ENCODE assay signal across 8 cellular contexts in genomic region chr7:93902777-93903423, GRCh38. TPM values are rescaled to one million over a fixed set of nuclear protein-coding genes. Genes with fewer than 3 reads are reported as not detected.
A peak's percentile ranks its signal among the peaks of the same experiment; 100 is the strongest.
DNase-seq lines count a peak whose midpoint lies in the region; ATAC-seq, FAIRE-seq and TF ChIP-seq lines count a peak whose summit lies in the region.

No MANE protein-coding gene starts in this region.

- no peaks in the 10 kb centered on the region for H3K9me2 ChIP-seq in HCT116 (ENCODE audit: insufficient read depth)

- no peak overlapping the region for H3K4me3 Mint-ChIP-seq in CD8-positive, alpha-beta memory T cell

- H3K27ac Mint-ChIP-seq in CD8-positive, alpha-beta memory T cell: no peak overlapping the region

- H3K36me3 ChIP-seq in HCT116 (ENCODE audit: control insufficient read depth in 1 of 2, insufficient read depth in 2 of 2, low read length in 2 of 2): no peaks in the 10 kb centered on the region
- no peaks in the 10 kb centered on the region for H3K36me3 ChIP-seq in CD8-positive, alpha-beta memory T cell (ENCODE audit: insufficient read depth, low read length)

- RAD21 ChIA-PET in HCT116 (lab: Charles Lee; ENCODE audit: low non-redundant PET in 1 of 2, low total read pairs in 2 of 2, uncharacterized antibody in 2 of 2, unreplicated experiment in 2 of 2): interaction anchor here in 1 of 2 experiments (1.2 kb wide), 1 partner anchor 185 kb away, joined by 4 read pairs; no protein-coding TSS in a partner anchor

- intact Hi-C loops in HCT116 (cut with micrococcal nuclease): loop anchor here (2.0 to 5.0 kb wide), 3 partner anchors 184 to 374 kb away; no protein-coding TSS in a partner anchor

- no peaks in the 10 kb centered on the region; the same call in 1 of the 2 replicates for H3K27me3 ChIP-seq in HCT116 (ENCODE audit: insufficient read depth, low read length)
- H3K27me3 ChIP-seq in CD8-positive, alpha-beta memory T cell (ENCODE audit: insufficient read depth, low read length, poor library complexity, severe bottlenecking): no peaks in the 10 kb centered on the region

- CTCF ChIA-PET in HCT116 (lab: Charles Lee): interaction anchor here (0.6 to 1.7 kb wide), 11 partner anchors 11 to 386 kb away, joined by 3 to 11 read pairs (median 4); no protein-coding TSS in a partner anchor
- CTCF ChIA-PET in CD8-positive, alpha-beta memory T cell (lab: Charles Lee): no interaction called here

- H3K4me2 ChIP-seq in HCT116 (ENCODE audit: low read length): no peak overlapping the region

- no peaks in the 10 kb centered on the region for H3K4me1 ChIP-seq in HCT116 (ENCODE audit: control insufficient read depth in 1 of 2, insufficient read depth in 2 of 2, low read length in 2 of 2)
- no peaks in the 10 kb centered on the region for H3K4me1 ChIP-seq in CD8-positive, alpha-beta memory T cell (ENCODE audit: insufficient read depth, low read length)

- H3K27ac ChIP-seq in C4-2B (no peak overlapping the region), HCT116 (ENCODE audit: low read depth, low read length) (no peak overlapping the region)
- no peak overlapping the region for H3K27ac ChIP-seq in CD8-positive, alpha-beta memory T cell (ENCODE audit: low read depth, low read length)

- POLR2A ChIA-PET in HCT116 (lab: Charles Lee): no interaction called here
- POLR2A ChIA-PET in CD8-positive, alpha-beta memory T cell (lab: Charles Lee): no interaction called here

- no peak for FAIRE-seq in frontal cortex (lab: Jason Lieb, UNC)

- H3K4me3 ChIP-seq in HCT116 (replicated peaks in 1 of 2; ENCODE audit: low read depth in 1 of 2, low read length in 2 of 2): no peak overlapping the region
- no peak overlapping the region for H3K4me3 ChIP-seq in fibroblast of villous mesenchyme (ENCODE audit: low read depth, low read length)
- H3K4me3 ChIP-seq in retinal pigment epithelial cell (ENCODE audit: low read length): no peak overlapping the region
- H3K4me3 ChIP-seq in CD8-positive, alpha-beta memory T cell (ENCODE audit: low read length): no peak overlapping the region

- peak; percentile 66 for TF ChIP-seq RAD21 in HCT116 (IDR thresholded peaks at IDR 0.05; ENCODE audit: low read depth)

- BruUV-seq in HCT116 (replicated peaks; lab: Mats Ljungman, UMichigan): no TSS peak

- ATAC-seq in HCT116 (peak; percentile 83), GM21786 (IDR thresholded peaks at IDR 0.05; ENCODE audit: unreplicated experiment) (no peak)

- no peak overlapping the region for H3K9ac ChIP-seq in HCT116 (ENCODE audit: low read length)

- no peaks in the 10 kb centered on the region for H3K79me2 ChIP-seq in HCT116 (ENCODE audit: insufficient read depth, low read length)

- H3K9me3 ChIP-seq in HCT116 (ENCODE audit: control insufficient read depth in 1 of 2, insufficient read depth in 1 of 2, low read depth in 1 of 2, low read length in 2 of 2): no peaks in the 10 kb centered on the region
- H3K9me3 ChIP-seq in CD8-positive, alpha-beta memory T cell (ENCODE audit: low read length): no peaks in the 10 kb centered on the region

- no peak for TF ChIP-seq POLR2A in HCT116 (IDR thresholded peaks at IDR 0.05; ENCODE audit: borderline replicate concordance, extremely low read depth, insufficient read depth, insufficient read length)

- peaks cover 2 to 22% of the 10 kb centered on the region in 2 donors for H3K27me3 Mint-ChIP-seq in CD8-positive, alpha-beta memory T cell

- no peaks in the 10 kb centered on the region for H3K36me3 Mint-ChIP-seq in CD8-positive, alpha-beta memory T cell

- peak; percentile 32 for DNase-seq in HCT116 (ENCODE audit: low read depth, low spot score)
- DNase-seq in RKO (ENCODE audit: low spot score): peak; percentile 46
- DNase-seq in fibroblast of villous mesenchyme (ENCODE audit: low read depth): peak; percentile 86
- DNase-seq in retinal pigment epithelial cell (ENCODE audit: low read depth): no peak
- DNase-seq in CD8-positive, alpha-beta memory T cell: no peak
- DNase-seq in frontal cortex (ENCODE audit: low spot score in 2 of 2): no peak

- no peaks in the 10 kb centered on the region for H4K20me1 ChIP-seq in HCT116 (ENCODE audit: insufficient read depth)

- H3K9me3 Mint-ChIP-seq in CD8-positive, alpha-beta memory T cell: no peaks in the 10 kb centered on the region

- no peaks in the 10 kb centered on the region for H3K4me1 Mint-ChIP-seq in CD8-positive, alpha-beta memory T cell

- H2AFZ ChIP-seq in HCT116 (ENCODE audit: low read depth, low read length, poor library complexity, severe bottlenecking): no peak overlapping the region

- peak; percentile 92 for TF ChIP-seq CTCF in C4-2B (conservative IDR thresholded peaks at IDR 0.05)
- TF ChIP-seq CTCF in HCT116 (IDR thresholded peaks at IDR 0.05 in 2 of 3, conservative IDR thresholded peaks at IDR 0.05 in 1 of 3; ENCODE audit: borderline replicate concordance in 1 of 3, insufficient read depth in 1 of 3, low read depth in 2 of 3, low read length in 2 of 3): peak; percentile 33 to 90 (median 81); a peak in 5 of 6 replicates
- TF ChIP-seq CTCF in fibroblast of villous mesenchyme (IDR thresholded peaks at IDR 0.05; ENCODE audit: insufficient read depth, low read depth, low read length): peak; percentile 83
- TF ChIP-seq CTCF in retinal pigment epithelial cell (conservative IDR thresholded peaks at IDR 0.05; ENCODE audit: low read depth, low read length): peak; percentile 87

TF ChIP-seq in HCT116, 20 proteins besides CTCF, POLR2A, EP300 and RAD21:
- TF ChIP-seq SRF (IDR thresholded peaks at IDR 0.05; ENCODE audit: low read depth): no peak
- no peak for TF ChIP-seq SP1 (IDR thresholded peaks at IDR 0.05; ENCODE audit: low read depth)
- no peak for TF ChIP-seq ZBTB33 (IDR thresholded peaks at IDR 0.05; ENCODE audit: extremely low read depth, insufficient replicate concordance, low read length)
- no peak for TF ChIP-seq CEBPB (IDR thresholded peaks at IDR 0.05; ENCODE audit: low read depth)
- no peak for TF ChIP-seq CBX3 (IDR thresholded peaks at IDR 0.05; ENCODE audit: low read depth)
- TF ChIP-seq EZH2phosphoT487 (IDR thresholded peaks at IDR 0.05; ENCODE audit: borderline replicate concordance): no peak
- TF ChIP-seq MAX (IDR thresholded peaks at IDR 0.05): no peak

RNA-seq across cellular contexts. Expression of gene GNGT1, which starts 3.5 kb away (rescaled TPM):
- total RNA-seq in HCT116 (2021; ENCODE audit: unreplicated experiment) (0.91 TPM), fibroblast of villous mesenchyme (not detected in 2 replicates), frontal cortex (not detected)
- polyA plus RNA-seq in HCT116 (2012): 0.47 and 0.66 TPM in 2 replicates
- total RNA-seq in CD8-positive, alpha-beta memory T cell: not detected
- polyA plus RNA-seq in CD8-positive, alpha-beta memory T cell: not detected

RNA-seq across cellular contexts. Expression of gene TFPI2, which starts 12.3 kb away (rescaled TPM):
- total RNA-seq in HCT116 (2021; ENCODE audit: unreplicated experiment) (0.15 TPM), fibroblast of villous mesenchyme (140 and 218 TPM in 2 replicates), frontal cortex (0.41 TPM)
- 0.07 TPM in 1 of 2 replicates, not detected in the other for polyA plus RNA-seq in HCT116 (2012)
- not detected for total RNA-seq in CD8-positive, alpha-beta memory T cell
- not detected for polyA plus RNA-seq in CD8-positive, alpha-beta memory T cell

RNA-seq across cellular contexts. Expression of gene GNG11, which starts 18.6 kb away (rescaled TPM):
- not detected for total RNA-seq in HCT116 (2021; ENCODE audit: unreplicated experiment)
- not detected in 2 replicates for polyA plus RNA-seq in HCT116 (2012)
- total RNA-seq in fibroblast of villous mesenchyme: 67.4 and 83.1 TPM in 2 replicates
- total RNA-seq in CD8-positive, alpha-beta memory T cell: not detected
- polyA plus RNA-seq in CD8-positive, alpha-beta memory T cell: not detected
- 4.9 TPM for total RNA-seq in frontal cortex

Comparison
In these comparisons a context has a peak if more than half of its experiments do, and no peak if none do; other contexts are left out.
1. DNase-seq: peak in HCT116 (single experiment), RKO (single experiment) and fibroblast of villous mesenchyme (single experiment); none in retinal pigment epithelial cell (single experiment), CD8-positive, alpha-beta memory T cell (0 of 5) and frontal cortex (0 of 2).
2. RNA of gene TFPI2, which starts 12.3 kb away (total RNA-seq): 140 to 218 TPM in fibroblast of villous mesenchyme; 0.41 TPM in frontal cortex (single experiment), not detected in CD8-positive, alpha-beta memory T cell and 0.15 TPM in HCT116 (single experiment); every median in the first group is over 100 times any median in the second.
3. RNA of gene GNG11, which starts 18.6 kb away (total RNA-seq): 67.4 to 83.1 TPM in fibroblast of villous mesenchyme; 4.9 TPM in frontal cortex (single experiment), not detected in CD8-positive, alpha-beta memory T cell and not detected in HCT116 (single experiment); every median in the first group is over 10 times any median in the second.
4. Peak in every context shown above with its lines, with median percentiles within 50 percentile points of each other: CTCF ChIP-seq.